ENCODE assay signal across 16 cellular contexts in the genomic region with DNA sequence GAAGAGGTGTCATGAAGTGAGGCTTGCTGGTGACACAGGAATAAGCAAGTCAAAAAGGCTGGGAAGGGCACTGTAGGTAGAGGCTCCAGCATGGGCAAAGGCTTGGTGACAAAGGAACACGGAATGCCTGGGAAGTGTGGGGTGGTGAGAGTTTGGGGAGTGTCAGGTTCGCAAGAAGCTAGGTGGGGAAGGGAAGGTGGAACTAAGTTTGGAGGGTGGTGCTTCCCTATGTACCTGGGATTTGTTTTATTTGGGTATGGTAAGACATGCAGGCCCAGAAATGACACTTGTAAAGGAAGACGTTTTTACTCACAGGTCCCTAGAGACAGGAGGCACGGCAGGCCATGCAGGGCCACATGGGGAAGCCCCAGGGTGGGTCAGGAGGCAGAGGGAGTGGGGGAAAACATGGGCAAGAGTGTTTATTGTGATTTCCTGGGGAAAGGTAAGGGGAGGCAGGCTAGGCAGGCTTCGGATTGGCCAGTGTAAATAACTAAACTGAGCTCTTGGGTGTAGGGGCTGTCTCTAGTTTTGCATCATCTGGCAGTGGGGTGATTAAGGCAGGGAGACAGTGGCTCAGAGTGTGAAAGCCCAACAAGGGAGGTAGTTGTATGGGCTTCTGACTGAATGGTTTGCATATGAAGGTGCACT. TPM values are rescaled to one million over a fixed set of nuclear protein-coding genes. Genes with fewer than 3 reads are reported as not detected.
DNase-seq lines count a peak whose midpoint lies in the region; ATAC-seq and TF ChIP-seq lines count a peak whose summit lies in the region.
"Had no signal": no experiment of that assay in that cellular context is flagged by ENCODE, and none has a peak within 500 bp of the region (broad histone marks: within the 10 kb centered on the region; RNA-seq: fewer than 3 reads in every experiment).

No MANE protein-coding gene starts in this region.

- H3F3A ChIP-seq in GM23338 (replicated peaks; ENCODE audit: low read depth), result no peaks in the 10 kb centered on the region

- H3K36me3 Mint-ChIP-seq in GM23338 (ENCODE audit: low read depth), result peaks cover 7% of the 10 kb centered on the region
- no peaks in the 10 kb centered on the region for H3K36me3 Mint-ChIP-seq in stimulated activated memory B cell treated with anti-CD40 and anti-IgM and Interleukin-4, amounts not matched to agents 10 μg/mL and 1 μg/mL and 100 μg/mL, for 72 hours

- H3K4me3 Mint-ChIP-seq in GM23338, result no peak overlapping the region
- H3K4me3 Mint-ChIP-seq in stimulated activated memory B cell treated with anti-CD40 and anti-IgM and Interleukin-4, amounts not matched to agents 10 μg/mL and 1 μg/mL and 100 μg/mL, for 72 hours, result peak overlapping the region; percentile 19
- H3K4me3 Mint-ChIP-seq: H9 had no signal

- H3K9me2 ChIP-seq in GM23338 (ENCODE audit: insufficient read depth), result 0 out of 2 replicates have a peak, but pooled peaks cover 2% of the 10 kb centered on the region

- peaks cover 12% of the 10 kb centered on the region; the same call in 2 of the 3 replicates for H3K4me1 Mint-ChIP-seq in GM23338
- H3K4me1 Mint-ChIP-seq in stimulated activated memory B cell treated with anti-CD40 and anti-IgM and Interleukin-4, amounts not matched to agents 10 μg/mL and 1 μg/mL and 100 μg/mL, for 72 hours, result peaks cover 15% of the 10 kb centered on the region

- no peaks in the 10 kb centered on the region for H3K36me3 ChIP-seq in GM23338 (ENCODE audit: insufficient read depth)
- H3K36me3 ChIP-seq: cardiac muscle cell, neutrophil, thoracic aorta had no signal

- DNase-seq in GM23338 (ENCODE audit: low spot score) (no peak), NCI-H82 treated with DMSO at 0.1 percent for 48 hours (lab: John Stamatoyannopoulos, UW; ENCODE audit: unreplicated experiment) (no peak), NCI-H345 (lab: John Stamatoyannopoulos, UW) (no peak), DMS153 treated with DMSO at 0.1 percent for 48 hours (lab: John Stamatoyannopoulos, UW; ENCODE audit: unreplicated experiment) (no peak)
- DNase-seq in stimulated activated CD4-positive, alpha-beta T cell treated with anti-CD3 and anti-CD28 coated beads, Interleukin-12 subunit alpha, Interleukin-12 subunit beta, amount 100 ng/mL, for 4 hours, result no peak
- DNase-seq: DMS153; H9; stimulated activated CD4-positive, alpha-beta T cell treated with anti-CD3 and anti-CD28 coated beads, Interleukin-1b, Interleukin-23, amount 100 ng/mL, for 48 hours had no signal

- H3K4me1 ChIP-seq in GM23338 (ENCODE audit: insufficient read depth), result no peaks in the 10 kb centered on the region

- peaks cover 6% of the 10 kb centered on the region for H3K27me3 Mint-ChIP-seq in GM23338 (ENCODE audit: insufficient read depth, low read depth, poor library complexity)
- no peaks in the 10 kb centered on the region for H3K27me3 Mint-ChIP-seq in stimulated activated memory B cell treated with anti-CD40 and anti-IgM and Interleukin-4, amounts not matched to agents 10 μg/mL and 1 μg/mL and 100 μg/mL, for 72 hours

- H3K27me3 ChIP-seq in GM23338 (ENCODE audit: insufficient read depth), result no peaks in the 10 kb centered on the region
- H3K27me3 ChIP-seq: cardiac muscle cell, neutrophil had no signal

- H2AFZ ChIP-seq in GM23338, result peak overlapping the region; percentile 72; the same call in 1 of the 2 replicates

- no peak overlapping the region for H3K4me3 ChIP-seq in GM23338
- H3K4me3 ChIP-seq: cardiac muscle cell, thoracic aorta had no signal

- H3K9me3 Mint-ChIP-seq in GM23338, result peaks cover 16% of the 10 kb centered on the region
- H3K9me3 Mint-ChIP-seq in stimulated activated memory B cell treated with anti-CD40 and anti-IgM and Interleukin-4, amounts not matched to agents 10 μg/mL and 1 μg/mL and 100 μg/mL, for 72 hours, result no peaks in the 10 kb centered on the region

- H3K27ac ChIP-seq in GM23338 (ENCODE audit: low read depth), result no peak overlapping the region
- H3K27ac ChIP-seq: cardiac muscle cell, neutrophil, thoracic aorta had no signal

- no peak overlapping the region for H3K4me2 ChIP-seq in GM23338

- no peaks in the 10 kb centered on the region for H3K79me2 ChIP-seq in GM23338 (replicated peaks; ENCODE audit: insufficient read depth)

- no peak for TF ChIP-seq CTCF in GM23338 (conservative IDR thresholded peaks at IDR 0.05; ENCODE audit: low read depth in 2 of 2)

- no peaks in the 10 kb centered on the region for H4K20me1 ChIP-seq in GM23338 (replicated peaks; ENCODE audit: insufficient read depth)

- no peak overlapping the region; the same call in 1 of the 2 replicates for H3K27ac Mint-ChIP-seq in GM23338
- peak overlapping the region; percentile 63 for H3K27ac Mint-ChIP-seq in stimulated activated memory B cell treated with anti-CD40 and anti-IgM and Interleukin-4, amounts not matched to agents 10 μg/mL and 1 μg/mL and 100 μg/mL, for 72 hours
- H3K27ac Mint-ChIP-seq: H9 had no signal

- ATAC-seq in GM19035 (IDR thresholded peaks at IDR 0.05; ENCODE audit: unreplicated experiment), result peak; percentile 89
- ATAC-seq in GM23338, result peak; percentile 51
- peak; percentile 95 for ATAC-seq in HG03196 (IDR thresholded peaks at IDR 0.05; ENCODE audit: unreplicated experiment)
- peak; percentile 94 for ATAC-seq in stimulated activated memory B cell treated with anti-CD40 and anti-IgM and Interleukin-4, amounts not matched to agents 10 μg/mL and 1 μg/mL and 100 μg/mL, for 72 hours

TF ChIP-seq in GM23338, 12 proteins besides CTCF, POLR2A, EP300 and RAD21 (continues in another document):
- TF ChIP-seq EZH2phosphoT487 (IDR thresholded peaks at IDR 0.05; ENCODE audit: unreplicated experiment), result no peak
- TF ChIP-seq ZNF114 (CRISPR knock-in tag; IDR thresholded peaks at IDR 0.05), result no peak
- TF ChIP-seq, protein P1, sequence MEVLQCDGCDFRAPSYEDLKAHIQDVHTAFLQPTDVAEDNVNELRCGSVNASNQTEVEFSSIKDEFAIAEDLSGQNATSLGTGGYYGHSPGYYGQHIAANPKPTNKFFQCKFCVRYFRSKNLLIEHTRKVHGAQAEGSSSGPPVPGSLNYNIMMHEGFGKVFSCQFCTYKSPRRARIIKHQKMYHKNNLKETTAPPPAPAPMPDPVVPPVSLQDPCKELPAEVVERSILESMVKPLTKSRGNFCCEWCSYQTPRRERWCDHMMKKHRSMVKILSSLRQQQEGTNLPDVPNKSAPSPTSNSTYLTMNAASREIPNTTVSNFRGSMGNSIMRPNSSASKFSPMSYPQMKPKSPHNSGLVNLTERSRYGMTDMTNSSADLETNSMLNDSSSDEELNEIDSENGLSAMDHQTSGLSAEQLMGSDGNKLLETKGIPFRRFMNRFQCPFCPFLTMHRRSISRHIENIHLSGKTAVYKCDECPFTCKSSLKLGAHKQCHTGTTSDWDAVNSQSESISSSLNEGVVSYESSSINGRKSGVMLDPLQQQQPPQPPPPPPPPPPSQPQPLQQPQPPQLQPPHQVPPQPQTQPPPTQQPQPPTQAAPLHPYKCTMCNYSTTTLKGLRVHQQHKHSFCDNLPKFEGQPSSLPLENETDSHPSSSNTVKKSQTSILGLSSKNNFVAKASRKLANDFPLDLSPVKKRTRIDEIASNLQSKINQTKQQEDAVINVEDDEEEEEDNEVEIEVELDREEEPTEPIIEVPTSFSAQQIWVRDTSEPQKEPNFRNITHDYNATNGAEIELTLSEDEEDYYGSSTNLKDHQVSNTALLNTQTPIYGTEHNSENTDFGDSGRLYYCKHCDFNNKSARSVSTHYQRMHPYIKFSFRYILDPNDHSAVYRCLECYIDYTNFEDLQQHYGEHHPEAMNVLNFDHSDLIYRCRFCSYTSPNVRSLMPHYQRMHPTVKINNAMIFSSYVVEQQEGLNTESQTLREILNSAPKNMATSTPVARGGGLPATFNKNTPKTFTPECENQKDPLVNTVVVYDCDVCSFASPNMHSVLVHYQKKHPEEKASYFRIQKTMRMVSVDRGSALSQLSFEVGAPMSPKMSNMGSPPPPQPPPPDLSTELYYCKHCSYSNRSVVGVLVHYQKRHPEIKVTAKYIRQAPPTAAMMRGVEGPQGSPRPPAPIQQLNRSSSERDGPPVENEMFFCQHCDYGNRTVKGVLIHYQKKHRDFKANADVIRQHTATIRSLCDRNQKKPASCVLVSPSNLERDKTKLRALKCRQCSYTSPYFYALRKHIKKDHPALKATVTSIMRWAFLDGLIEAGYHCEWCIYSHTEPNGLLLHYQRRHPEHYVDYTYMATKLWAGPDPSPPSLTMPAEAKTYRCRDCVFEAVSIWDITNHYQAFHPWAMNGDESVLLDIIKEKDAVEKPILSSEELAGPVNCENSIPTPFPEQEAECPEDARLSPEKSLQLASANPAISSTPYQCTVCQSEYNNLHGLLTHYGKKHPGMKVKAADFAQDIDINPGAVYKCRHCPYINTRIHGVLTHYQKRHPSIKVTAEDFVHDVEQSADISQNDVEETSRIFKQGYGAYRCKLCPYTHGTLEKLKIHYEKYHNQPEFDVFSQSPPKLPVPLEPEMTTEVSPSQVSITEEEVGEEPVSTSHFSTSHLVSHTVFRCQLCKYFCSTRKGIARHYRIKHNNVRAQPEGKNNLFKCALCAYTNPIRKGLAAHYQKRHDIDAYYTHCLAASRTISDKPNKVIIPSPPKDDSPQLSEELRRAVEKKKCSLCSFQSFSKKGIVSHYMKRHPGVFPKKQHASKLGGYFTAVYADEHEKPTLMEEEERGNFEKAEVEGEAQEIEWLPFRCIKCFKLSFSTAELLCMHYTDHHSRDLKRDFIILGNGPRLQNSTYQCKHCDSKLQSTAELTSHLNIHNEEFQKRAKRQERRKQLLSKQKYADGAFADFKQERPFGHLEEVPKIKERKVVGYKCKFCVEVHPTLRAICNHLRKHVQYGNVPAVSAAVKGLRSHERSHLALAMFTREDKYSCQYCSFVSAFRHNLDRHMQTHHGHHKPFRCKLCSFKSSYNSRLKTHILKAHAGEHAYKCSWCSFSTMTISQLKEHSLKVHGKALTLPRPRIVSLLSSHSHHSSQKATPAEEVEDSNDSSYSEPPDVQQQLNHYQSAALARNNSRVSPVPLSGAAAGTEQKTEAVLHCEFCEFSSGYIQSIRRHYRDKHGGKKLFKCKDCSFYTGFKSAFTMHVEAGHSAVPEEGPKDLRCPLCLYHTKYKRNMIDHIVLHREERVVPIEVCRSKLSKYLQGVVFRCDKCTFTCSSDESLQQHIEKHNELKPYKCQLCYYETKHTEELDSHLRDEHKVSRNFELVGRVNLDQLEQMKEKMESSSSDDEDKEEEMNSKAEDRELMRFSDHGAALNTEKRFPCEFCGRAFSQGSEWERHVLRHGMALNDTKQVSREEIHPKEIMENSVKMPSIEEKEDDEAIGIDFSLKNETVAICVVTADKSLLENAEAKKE (CRISPR knock-in tag; IDR thresholded peaks at IDR 0.05), result no peak
- TF ChIP-seq NANOG (IDR thresholded peaks at IDR 0.05; ENCODE audit: borderline replicate concordance), result no peak

RNA-seq across cellular contexts. Expression of a gene that starts 52.1 kb away (rescaled TPM):
- total RNA-seq in GM23338 (2014; rRNA removed; shearing (Covaris generic)), result not detected in 2 replicates
- 0.08 TPM in 1 of 2 replicates, not detected in the other for polyA plus RNA-seq in GM23338 (2016; fragmentation: Nextera tagmentation; extraction: Ambion mirVana)
- total RNA-seq: cardiac muscle cell, fibroblast of lung, M059J had no signal
- polyA plus RNA-seq: cardiac muscle cell, fibroblast of lung had no signal
